Comparison of ENCODE assay signal across 8 cellular contexts in the genomic region with DNA sequence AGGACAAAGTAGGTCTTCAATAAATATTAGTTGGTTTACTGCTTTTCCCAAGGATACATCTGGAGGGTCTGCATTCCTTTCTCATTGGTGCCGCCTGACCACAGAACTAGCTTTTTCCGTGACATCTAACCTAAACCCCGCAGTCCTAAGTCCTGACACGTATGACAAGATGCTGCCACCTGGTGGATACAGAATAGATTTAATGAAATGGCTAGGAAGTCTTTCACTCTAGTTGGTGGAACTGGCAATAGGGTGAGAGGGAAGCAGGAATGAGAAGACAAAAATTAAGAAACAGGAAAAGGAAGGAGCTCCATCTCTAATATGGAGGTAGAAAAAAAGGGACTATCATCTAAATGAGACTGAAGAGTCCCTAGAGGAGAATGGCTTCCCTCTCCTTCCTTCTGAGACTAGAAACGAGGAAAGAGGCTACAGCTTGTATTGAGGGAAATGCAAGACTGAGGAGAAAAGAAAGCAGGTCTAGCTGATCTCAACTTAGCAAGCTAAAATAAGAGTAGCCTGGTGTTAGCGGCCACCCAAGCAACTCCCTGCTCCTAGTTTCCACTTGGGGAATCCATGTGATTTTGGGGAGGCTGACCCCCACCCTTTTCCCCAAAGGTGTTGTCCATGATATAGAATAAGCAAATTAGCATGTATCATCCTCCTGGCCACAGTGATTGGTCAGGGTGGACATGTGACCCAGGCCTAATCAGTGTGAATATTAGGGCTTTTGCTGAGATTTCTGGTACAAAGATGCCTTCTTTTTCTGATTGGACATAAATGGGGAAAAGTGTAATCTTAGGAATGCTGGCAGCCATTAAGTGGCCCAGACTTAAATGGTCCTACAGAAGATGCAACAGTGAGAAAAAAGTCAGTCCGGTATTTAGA. TPM values are rescaled to one million over a fixed set of nuclear protein-coding genes. Genes with fewer than 3 reads are reported as not detected.
DNase-seq lines count a peak whose midpoint lies in the region; ATAC-seq and TF ChIP-seq lines count a peak whose summit lies in the region.

No MANE protein-coding gene starts in this region.

- DNase-seq in GM04503 (ENCODE audit: low read depth) = peak; percentile 44
- DNase-seq in HuH-7 (ENCODE audit: low spot score) = peak; percentile 43
- peak; percentile 44 to 86 for DNase-seq in NOMO-1 (lab: John Stamatoyannopoulos, UW; ENCODE audit: unreplicated experiment in 2 of 2)
- DNase-seq in activated T-cell treated with anti-CD3 and anti-CD28 coated beads for 24 hours (ENCODE audit: low read depth) = peak; percentile 30
- DNase-seq in naive B cell = peak; percentile 60
- DNase-seq in thoracic aorta (ENCODE audit: low spot score) = no peak

- peak overlapping the region; percentile 49 to 51 for H3K27ac ChIP-seq in thoracic aorta

- peak; percentile 76 for TF ChIP-seq CTCF in thoracic aorta (IDR thresholded peaks at IDR 0.05)

- no peaks in the 10 kb centered on the region for H3K9me3 ChIP-seq in thoracic aorta

- H3K36me3 ChIP-seq in thoracic aorta = peaks cover 15% of the 10 kb centered on the region

- peak overlapping the region; percentile 23 to 79 (median 42) for H3K27ac Mint-ChIP-seq in naive B cell

- no peak overlapping the region for H3K4me3 ChIP-seq in thoracic aorta

- peaks cover 43 to 67% (median 51%) of the 10 kb centered on the region in 3 donors for H3K4me1 Mint-ChIP-seq in naive B cell

- H3K27me3 ChIP-seq in thoracic aorta (replicated peaks; ENCODE audit: insufficient read depth) = no peaks in the 10 kb centered on the region

- H3K27me3 Mint-ChIP-seq in naive B cell = no peaks in the 10 kb centered on the region

- H3K36me3 Mint-ChIP-seq in naive B cell = peaks cover 3 to 29% of the 10 kb centered on the region in 2 donors

- ATAC-seq in esophagus mucosa (peak; percentile 70), naive B cell (ENCODE audit: low read depth in 2 of 2) (peak; percentile 89 to 92), thoracic aorta (ENCODE audit: insufficient number of reproducible peaks, low FRiP score, low read depth) (peak; percentile 74), GM21515 (IDR thresholded peaks at IDR 0.05; ENCODE audit: unreplicated experiment) (no peak)

- peak overlapping the region in 2 of 8 donors; percentile 3 to 34 for H3K4me3 Mint-ChIP-seq in naive B cell

- peaks cover 0 to 7% of the 10 kb centered on the region in 2 donors for H3K4me1 ChIP-seq in thoracic aorta (ENCODE audit: control insufficient read depth in 1 of 2, low read depth in 2 of 2)

- H3K9me3 Mint-ChIP-seq in naive B cell = no peaks in the 10 kb centered on the region

RNA-seq across cellular contexts. Expression of a gene that starts 5.9 kb away (rescaled TPM):
- total RNA-seq in esophagus mucosa = 21.9 TPM
- 100 to 1,000 TPM; 113 to 139 (median 130) TPM for polyA plus RNA-seq in naive B cell (ENCODE audit: low read depth in 6 of 6)
- total RNA-seq in thoracic aorta = 10 to 100 TPM; 49.3 to 51.7 TPM

RNA-seq across cellular contexts. Expression of a gene that starts 13.9 kb away (rescaled TPM):
- total RNA-seq in esophagus mucosa (34.7 TPM), thoracic aorta (10 to 100 TPM; 60.1 to 63.1 TPM)
- 10 to 100 TPM; 35.0 to 80.3 (median 61.5) TPM for polyA plus RNA-seq in naive B cell (ENCODE audit: low read depth in 6 of 6)

RNA-seq across cellular contexts. Expression of a gene that starts 31.4 kb away (rescaled TPM):
- 14.0 TPM for total RNA-seq in esophagus mucosa
- polyA plus RNA-seq in naive B cell (ENCODE audit: low read depth in 6 of 6) = under 1 TPM in 2 of 6 donors, not detected in 4; 0.20 to 0.53 TPM
- 10 to 100 TPM; 41.8 to 67.6 TPM for total RNA-seq in thoracic aorta

RNA-seq across cellular contexts. Expression of a gene that starts 58.3 kb away (rescaled TPM):
- 178 TPM for total RNA-seq in esophagus mucosa
- polyA plus RNA-seq in naive B cell (ENCODE audit: low read depth in 6 of 6) = 10 to 100 TPM; 50.2 to 79.3 (median 57.7) TPM
- 100 to 1,000 TPM; 168 to 209 TPM for total RNA-seq in thoracic aorta

RNA-seq across cellular contexts. Expression of a gene that starts 59.0 kb away (rescaled TPM):
- 12.6 TPM for total RNA-seq in esophagus mucosa
- 1 to 10 TPM in 4 of 6 donors, under 1 TPM in 2; 0.08 to 2.6 (median 1.6) TPM for polyA plus RNA-seq in naive B cell (ENCODE audit: low read depth in 6 of 6)
- 10 to 100 TPM; 22.7 to 32.2 TPM for total RNA-seq in thoracic aorta
